8 cellular contexts compared by ENCODE assay signal in the genomic region with DNA sequence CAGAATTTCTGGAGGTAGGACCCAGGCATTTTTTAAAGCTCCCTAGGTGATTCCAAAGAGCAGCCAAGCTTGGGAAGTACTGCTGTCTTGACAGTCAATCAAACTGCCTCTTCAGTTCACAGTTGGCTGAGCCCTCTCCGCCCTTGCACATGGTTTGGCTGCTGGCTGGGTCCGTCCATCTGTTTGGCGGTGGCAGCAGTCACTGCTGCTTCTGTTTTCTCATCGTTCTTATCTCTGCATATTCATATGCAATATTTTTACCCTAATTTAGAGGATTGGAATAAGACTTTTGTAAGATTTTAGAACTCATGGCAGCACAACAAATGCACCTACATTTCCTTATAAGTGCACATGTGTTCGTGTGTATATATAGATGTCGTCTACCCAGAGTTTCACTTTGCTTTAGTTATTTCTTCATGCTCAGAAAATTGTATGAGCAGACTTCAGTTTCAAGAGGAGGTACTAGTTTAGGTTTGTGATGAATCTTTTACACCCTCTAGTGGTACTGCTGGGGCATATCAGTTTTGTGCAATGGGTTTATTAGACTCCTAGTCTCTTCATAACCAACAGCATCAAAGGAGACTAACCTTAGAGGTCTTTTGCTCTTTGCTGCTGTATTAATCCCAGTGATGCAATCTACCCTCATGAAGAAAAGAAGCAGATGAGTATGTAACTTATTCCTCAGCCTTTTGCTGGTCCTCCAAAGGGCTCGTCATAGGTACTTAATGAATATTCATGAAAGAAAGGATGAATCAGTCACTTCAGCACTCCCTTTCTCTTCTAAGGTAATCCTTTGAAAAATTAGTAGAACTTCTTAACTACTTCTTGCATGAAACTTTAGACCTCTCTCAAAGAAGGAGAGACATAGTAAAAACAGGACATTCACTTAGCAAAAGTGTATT. TPM values are rescaled to one million over a fixed set of nuclear protein-coding genes. Genes with fewer than 3 reads are reported as not detected.
DNase-seq lines count a peak whose midpoint lies in the region; ATAC-seq and TF ChIP-seq lines count a peak whose summit lies in the region.

No MANE protein-coding gene starts in this region.

- H3K36me3 ChIP-seq in OCI-LY1 (ENCODE audit: insufficient read depth, low read length) (no peaks in the 10 kb centered on the region), mammary epithelial cell (ENCODE audit: insufficient read depth, low read length) (no peaks in the 10 kb centered on the region)

- H3K27me3 Mint-ChIP-seq in IgD-negative memory B cell = no peaks in the 10 kb centered on the region

- intact Hi-C loops in mammary epithelial cell (cut with micrococcal nuclease) = loop anchor here (1.0 to 10.0 kb wide), 9 partner anchors 51 to 1040 kb away; no protein-coding TSS in a partner anchor

- H2AFZ ChIP-seq in OCI-LY1 (ENCODE audit: low read length) = no peak overlapping the region
- no peak overlapping the region for H2AFZ ChIP-seq in mammary epithelial cell (ENCODE audit: low read depth, low read length)

- dilution Hi-C loops in mammary epithelial cell (cut with HindIII; ENCODE audit: low sequenced_read_pairs) = loop anchor here (5.0 kb wide), 1 partner anchor 49 kb away; no protein-coding TSS in a partner anchor

- H3K9ac ChIP-seq in OCI-LY1 (ENCODE audit: low read length) = no peak overlapping the region; the same call in 1 of the 2 replicates
- no peak overlapping the region for H3K9ac ChIP-seq in mammary epithelial cell (ENCODE audit: insufficient read depth, low read length)

- CTCF ChIA-PET in mammary epithelial cell (lab: Charles Lee; ENCODE audit: low non-redundant PET) = no interaction called here

- ATAC-seq in GM21825 (IDR thresholded peaks at IDR 0.05; ENCODE audit: unreplicated experiment) = peak; percentile 80

- peak overlapping the region; percentile 7 to 90 (median 80) for H3K4me3 Mint-ChIP-seq in IgD-negative memory B cell

- H3K4me1 Mint-ChIP-seq in IgD-negative memory B cell = peaks cover 6 to 9% (median 9%) of the 10 kb centered on the region in 3 donors

- WGBS in mammary epithelial cell (ENCODE audit: low coverage, missing lambda C conversion rate) = 26% methylated on average over 7 of the region's 7 CpGs

- no peaks in the 10 kb centered on the region for H3F3A ChIP-seq in OCI-LY1 (ENCODE audit: insufficient read depth, low read length)

- H3K36me3 Mint-ChIP-seq in IgD-negative memory B cell = no peaks in the 10 kb centered on the region

- TF ChIP-seq CTCF in OCI-LY1 (IDR thresholded peaks at IDR 0.05; ENCODE audit: low read length) (peak; percentile 90), mammary epithelial cell (conservative IDR thresholded peaks at IDR 0.05 in 1 of 2, IDR thresholded peaks at IDR 0.05 in 1 of 2; ENCODE audit: extremely low read depth in 1 of 2, insufficient read depth in 1 of 2, low read depth in 1 of 2, low read length in 2 of 2) (peak; percentile 90 to 91)

- in situ Hi-C loops in mammary epithelial cell (cut with MboI; ENCODE audit: low sequenced_read_pairs in 2 of 2) = loop anchor here (10.0 to 25.0 kb wide), 2 partner anchors 766 to 769 kb away; no protein-coding TSS in a partner anchor

- peak overlapping the region; percentile 64 for H3K4me2 ChIP-seq in OCI-LY1 (ENCODE audit: low read length)
- peak overlapping the region; percentile 57 for H3K4me2 ChIP-seq in mammary epithelial cell (ENCODE audit: insufficient read depth, low read depth, low read length)

- H4K20me1 ChIP-seq in OCI-LY1 (ENCODE audit: insufficient read depth, low read length) (no peaks in the 10 kb centered on the region), mammary epithelial cell (ENCODE audit: insufficient read depth, low read length) (no peaks in the 10 kb centered on the region)

- H3K4me1 ChIP-seq in OCI-LY1 (ENCODE audit: insufficient read depth, low read length, severe bottlenecking) (peaks cover 42% of the 10 kb centered on the region), mammary epithelial cell (ENCODE audit: insufficient read depth, low read length) (no peaks in the 10 kb centered on the region)

- H3K27me3 ChIP-seq in OCI-LY1 (ENCODE audit: insufficient read depth, low read length) (no peaks in the 10 kb centered on the region), mammary epithelial cell (ENCODE audit: insufficient read depth, low read length) (no peaks in the 10 kb centered on the region)

- H3K27ac ChIP-seq in OCI-LY1 (ENCODE audit: low read depth, low read length, poor library complexity, severe bottlenecking) (peak overlapping the region; percentile 44), mammary epithelial cell (ENCODE audit: insufficient read depth, low read depth, low read length) (no peak overlapping the region)

- H3K4me3 ChIP-seq in OCI-LY1 (ENCODE audit: low read depth, low read length, poor library complexity, severe bottlenecking) (peak overlapping the region; percentile 41), mammary epithelial cell (replicated peaks in 1 of 3; ENCODE audit: insufficient read depth in 1 of 3, low read depth in 2 of 3, low read length in 3 of 3) (no peak overlapping the region)

- H3K9me3 Mint-ChIP-seq in IgD-negative memory B cell = no peaks in the 10 kb centered on the region

- no peaks in the 10 kb centered on the region for H3K9me2 ChIP-seq in OCI-LY1 (ENCODE audit: low read depth, low read length)

- no peaks in the 10 kb centered on the region for H3K79me2 ChIP-seq in OCI-LY1 (ENCODE audit: insufficient read depth, low read length)
- no peaks in the 10 kb centered on the region for H3K79me2 ChIP-seq in mammary epithelial cell (ENCODE audit: insufficient read depth, low read length)

- BruUV-seq in mammary epithelial cell (replicated peaks; lab: Mats Ljungman, UMichigan) = no TSS peak

- H3K9me3 ChIP-seq in OCI-LY1 (ENCODE audit: low read length) = no peaks in the 10 kb centered on the region
- no peaks in the 10 kb centered on the region for H3K9me3 ChIP-seq in mammary epithelial cell (replicated peaks; ENCODE audit: insufficient read depth, low read length)

- DNase-seq in stimulated activated CD4-positive, alpha-beta T cell treated with anti-CD3 and anti-CD28 coated beads, Interleukin-4, amount 100 ng/mL, for 24 hours = peak; percentile 13
- DNase-seq in stimulated activated CD4-positive, alpha-beta T cell treated with anti-CD3 and anti-CD28 coated beads, Interleukin-4, amount 100 ng/mL, for 4 hours = no peak
- DNase-seq in mammary epithelial cell = peak; percentile 59
- peak; percentile 77 for DNase-seq in kidney glomerular epithelial cell (lab: John Stamatoyannopoulos, UW)
- DNase-seq in stromal cell of bone marrow (ENCODE audit: low read depth) = peak; percentile 65

- H3K27ac Mint-ChIP-seq in IgD-negative memory B cell = no peak overlapping the region

RNA-seq across cellular contexts. Expression of a gene that starts 44.3 kb away (rescaled TPM):
- not detected for polyA plus RNA-seq in IgD-negative memory B cell
- not detected for total RNA-seq in mammary epithelial cell
- 0.26 TPM for polyA plus RNA-seq in mammary epithelial cell
- polyA minus RNA-seq in mammary epithelial cell = not detected

Comparison
In these comparisons a context has a peak if more than half of its experiments do, and no peak if none do; other contexts are left out.
1. DNase-seq: peak in stimulated activated CD4-positive, alpha-beta T cell treated with anti-CD3 and anti-CD28 coated beads, Interleukin-4, amount 100 ng/mL, for 24 hours (single experiment), mammary epithelial cell (single experiment), kidney glomerular epithelial cell (single experiment) and stromal cell of bone marrow (single experiment); none in stimulated activated CD4-positive, alpha-beta T cell treated with anti-CD3 and anti-CD28 coated beads, Interleukin-4, amount 100 ng/mL, for 4 hours (0 of 2).